Comparison of ENCODE assay signal across 10 cellular contexts in the genomic region with DNA sequence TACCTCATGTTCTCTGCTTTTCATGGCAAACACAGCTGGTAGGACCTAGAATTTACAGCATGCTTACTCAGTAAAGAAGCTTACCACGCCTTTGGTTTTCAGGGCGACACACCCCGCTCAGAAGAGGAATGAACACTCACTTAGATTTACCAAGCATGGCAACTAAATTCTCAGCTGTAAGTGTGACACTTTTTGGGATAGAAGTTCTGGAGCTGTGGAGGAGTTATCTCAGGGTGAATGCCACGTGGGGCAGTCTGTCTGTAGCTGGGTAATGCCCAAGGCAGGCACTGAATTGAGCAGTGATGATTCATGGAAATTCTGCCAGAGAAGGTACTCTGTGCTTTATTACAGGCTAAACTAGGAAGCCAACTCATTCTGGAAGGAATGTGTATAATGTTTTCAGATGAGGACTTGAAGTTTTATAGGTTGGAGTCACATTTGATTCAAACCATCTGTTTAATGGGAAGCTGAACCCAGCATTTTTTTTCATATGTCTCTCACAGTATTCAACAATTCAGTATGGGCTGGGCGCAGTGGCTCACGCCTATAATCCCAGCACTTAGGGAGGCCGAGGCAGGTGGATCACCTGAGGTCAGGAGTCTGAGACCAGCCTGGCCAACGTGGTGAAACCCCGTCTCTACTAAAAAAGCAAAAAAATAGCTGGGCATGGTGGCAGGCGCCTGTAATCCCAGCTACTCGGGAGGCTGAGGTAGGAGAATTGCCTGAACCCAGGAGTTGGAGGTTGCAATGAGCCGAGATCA. TPM values are rescaled to one million over a fixed set of nuclear protein-coding genes. Genes with fewer than 3 reads are reported as not detected.
DNase-seq lines count a peak whose midpoint lies in the region; ATAC-seq, FAIRE-seq and TF ChIP-seq lines count a peak whose summit lies in the region.
"Had no signal": no experiment of that assay in that cellular context is flagged by ENCODE, and none has a peak within 500 bp of the region (broad histone marks: within the 10 kb centered on the region; RNA-seq: fewer than 3 reads in every experiment).

No MANE protein-coding gene starts in this region.

- H3K27me3 ChIP-seq in ascending aorta (no peaks in the 10 kb centered on the region), keratinocyte (ENCODE audit: control insufficient read depth, extremely low read depth, insufficient read depth, low read length) (no peaks in the 10 kb centered on the region), tibial artery (no peaks in the 10 kb centered on the region)

- peaks cover 9% of the 10 kb centered on the region for H3K79me2 ChIP-seq in keratinocyte (ENCODE audit: control insufficient read depth, insufficient read depth, low read length)

- H3K27ac ChIP-seq in ascending aorta (peak overlapping the region; percentile 87 to 89), keratinocyte (ENCODE audit: control insufficient read depth, insufficient read depth, low read length) (peak overlapping the region; percentile 47), tibial artery (peak overlapping the region; percentile 66 to 78)
- H3K27ac ChIP-seq: KMS-11 had no signal

- H3K36me3 Mint-ChIP-seq in activated naive CD8-positive, alpha-beta T cell treated with anti-CD3 and anti-CD28 coated beads, Interleukin-2, amount 50 U/mL, for 24 hours (ENCODE audit: low read depth) = peaks cover 10% of the 10 kb centered on the region

- H3K9ac ChIP-seq in keratinocyte (ENCODE audit: control insufficient read depth, extremely low read depth, insufficient read depth, low read length) = peak overlapping the region; percentile 0
- H3K9ac ChIP-seq: KMS-11 had no signal

- DNase-seq in HK-2 (ENCODE audit: unreplicated experiment) (peak; percentile 71), ascending aorta (ENCODE audit: low spot score in 2 of 2) (peak in 1 of 2 donors; percentile 90), keratinocyte (ENCODE audit: low read depth, low spot score) (peak; percentile 94), tibial artery (no peak)
- DNase-seq in activated naive CD8-positive, alpha-beta T cell treated with anti-CD3 and anti-CD28 coated beads, Interleukin-2, amount 50 U/mL, for 24 hours = no peak
- DNase-seq: activated CD4-positive, alpha-beta T cell treated with anti-CD3 and anti-CD28 coated beads for 1 hour; head of caudate nucleus had no signal

- peak overlapping the region; percentile 28 for H3K4me2 ChIP-seq in keratinocyte (ENCODE audit: control insufficient read depth, extremely low read depth, insufficient read depth, low read depth, low read length)
- H3K4me2 ChIP-seq: KMS-11 had no signal

- H3K9me3 ChIP-seq in ascending aorta (no peaks in the 10 kb centered on the region), keratinocyte (ENCODE audit: control insufficient read depth, low read depth, low read length) (no peaks in the 10 kb centered on the region), tibial artery (no peaks in the 10 kb centered on the region)

- dilution Hi-C loops in keratinocyte (cut with MboI; ENCODE audit: extremely low pct_ligation_motif_present, low sequenced_read_pairs) = no loop called here

- no peaks in the 10 kb centered on the region for H3K9me1 ChIP-seq in keratinocyte (ENCODE audit: control insufficient read depth, extremely low read depth, insufficient read depth, low read length)

- no peak overlapping the region for H3K27ac Mint-ChIP-seq in activated naive CD8-positive, alpha-beta T cell treated with anti-CD3 and anti-CD28 coated beads, Interleukin-2, amount 50 U/mL, for 24 hours

- H3K4me3 Mint-ChIP-seq in activated naive CD8-positive, alpha-beta T cell treated with anti-CD3 and anti-CD28 coated beads, Interleukin-2, amount 50 U/mL, for 24 hours = no peak overlapping the region

- peak overlapping the region; percentile 76 for H2AFZ ChIP-seq in keratinocyte (ENCODE audit: control insufficient read depth, low read length)

- intact Hi-C loops in ascending aorta (cut with DNase I) (loop anchor here (1.0 kb wide), 2 partner anchors 46 to 92 kb away; partner anchors contain the start of gene RAB23), tibial artery (cut with DNase I; ENCODE audit: low total_unique reads) (no loop called here)

- H3K36me3 ChIP-seq in ascending aorta = no peaks in the 10 kb centered on the region
- H3K36me3 ChIP-seq in keratinocyte (ENCODE audit: control insufficient read depth in 2 of 2, extremely low read depth in 1 of 2, insufficient read depth in 2 of 2, low read length in 2 of 2) = no peaks in the 10 kb centered on the region
- H3K36me3 ChIP-seq in tibial artery = no peaks in the 10 kb centered on the region

- peaks cover 3 to 25% of the 10 kb centered on the region in 2 donors for H3K4me1 ChIP-seq in ascending aorta
- peaks cover 29% of the 10 kb centered on the region for H3K4me1 ChIP-seq in keratinocyte (ENCODE audit: control insufficient read depth, extremely low read depth, insufficient read depth, low read length)
- H3K4me1 ChIP-seq in tibial artery = peaks cover 0 to 38% (median 13%) of the 10 kb centered on the region in 4 donors

- TF ChIP-seq CTCF in ascending aorta (IDR thresholded peaks at IDR 0.05) (no peak), keratinocyte (optimal IDR thresholded peaks at IDR 0.05 in 1 of 3, IDR thresholded peaks at IDR 0.05 in 1 of 3, conservative IDR thresholded peaks at IDR 0.05 in 1 of 3; ENCODE audit: extremely low read depth in 1 of 3, insufficient read depth in 2 of 3, low read length in 3 of 3) (no peak), tibial artery (IDR thresholded peaks at IDR 0.05) (no peak)

- ATAC-seq in HG02840 (IDR thresholded peaks at IDR 0.05; ENCODE audit: low FRiP score, unreplicated experiment) (no peak), HG03354 (IDR thresholded peaks at IDR 0.05; ENCODE audit: poor library complexity, severe bottlenecking, unreplicated experiment) (no peak)
- no peak for ATAC-seq in activated naive CD8-positive, alpha-beta T cell treated with anti-CD3 and anti-CD28 coated beads, Interleukin-2, amount 50 U/mL, for 24 hours

- peak overlapping the region in 1 of 2 donors; percentile 40 for H3K4me3 ChIP-seq in ascending aorta
- H3K4me3 ChIP-seq in keratinocyte (ENCODE audit: control insufficient read depth in 2 of 3, extremely low read depth in 1 of 3, insufficient read depth in 2 of 3, low read depth in 1 of 3, low read length in 3 of 3) = no peak overlapping the region
- peak overlapping the region in 1 of 2 donors; percentile 8 for H3K4me3 ChIP-seq in tibial artery

- no peaks in the 10 kb centered on the region for H4K20me1 ChIP-seq in keratinocyte (ENCODE audit: control insufficient read depth, extremely low read depth, insufficient read depth, low read length)

- H3K27me3 Mint-ChIP-seq in activated naive CD8-positive, alpha-beta T cell treated with anti-CD3 and anti-CD28 coated beads, Interleukin-2, amount 50 U/mL, for 24 hours = no peaks in the 10 kb centered on the region

- H3K4me1 Mint-ChIP-seq in activated naive CD8-positive, alpha-beta T cell treated with anti-CD3 and anti-CD28 coated beads, Interleukin-2, amount 50 U/mL, for 24 hours = peaks cover 13% of the 10 kb centered on the region

- no peaks in the 10 kb centered on the region for H3K9me3 Mint-ChIP-seq in activated naive CD8-positive, alpha-beta T cell treated with anti-CD3 and anti-CD28 coated beads, Interleukin-2, amount 50 U/mL, for 24 hours

- FAIRE-seq in keratinocyte (lab: Jason Lieb, UNC) = peak; percentile 94

RNA-seq across cellular contexts. Expression of gene PRIM2, which starts 3.5 kb away (rescaled TPM):
- total RNA-seq in ascending aorta = 0.85 TPM
- 6.0 to 12.8 TPM (median 10.0 TPM) in 3 replicates for polyA plus RNA-seq in keratinocyte
- 3.7 TPM for polyA plus RNA-seq in keratinocyte (2011; ENCODE audit: low read depth)
- polyA plus RNA-seq in keratinocyte (2011; cell fraction: cytosol; rRNA removed) = 4.6 and 8.9 TPM in 2 replicates
- 6.4 and 6.7 TPM in 2 replicates for polyA plus RNA-seq in keratinocyte (2011; cell fraction: nucleus; rRNA removed)
- polyA plus RNA-seq in keratinocyte (2012; ENCODE audit: low replicate concordance) = 3.0 and 9.2 TPM in 2 replicates
- 4.2 to 18.1 TPM (median 9.4 TPM) in 3 replicates for polyA minus RNA-seq in keratinocyte
- polyA minus RNA-seq in keratinocyte (2011; cell fraction: cytosol; rRNA and poly(A)+ RNA removed) = 5.8 TPM
- 13.1 and 16.7 TPM in 2 replicates for polyA minus RNA-seq in keratinocyte (2011; cell fraction: nucleus; rRNA and poly(A)+ RNA removed)

Comparison
In these comparisons a context has a peak if more than half of its experiments do, and no peak if none do; other contexts are left out.
1. DNase-seq: peak in HK-2 (single experiment) and keratinocyte (single experiment); none in tibial artery (0 of 2) and activated naive CD8-positive, alpha-beta T cell treated with anti-CD3 and anti-CD28 coated beads, Interleukin-2, amount 50 U/mL, for 24 hours (single experiment).
2. Peak in every context shown above with its lines, with median percentiles within 50 percentile points of each other: H3K27ac ChIP-seq.